In genomic region chr6:40285535-40285934, GRCh38 we compare ENCODE assay signal across 28 cellular contexts.
"Had no signal": no experiment of that assay in that cellular context is flagged by ENCODE, and none has a peak within 500 bp of the region (broad histone marks: within the 10 kb centered on the region; RNA-seq: fewer than 3 reads in every experiment).

No MANE protein-coding gene starts in this region.

- H3K36me3 ChIP-seq: brain microvascular endothelial cell, cardiac muscle cell, SJCRH30 had no signal

- H3K27me3 ChIP-seq: brain microvascular endothelial cell, SJCRH30 had no signal

- H3K27ac Mint-ChIP-seq: activated CD4-positive, alpha-beta memory T cell treated with anti-CD3 and anti-CD28 coated beads for 36 hours; activated naive CD4-positive, alpha-beta T cell treated with anti-CD3 and anti-CD28 coated beads for 36 hours; activated naive CD8-positive, alpha-beta T cell; activated naive CD8-positive, alpha-beta T cell treated with anti-CD3 and anti-CD28 coated beads, Interleukin-2, amount 50 U/mL, for 24 hours; activated T-helper 1 cell treated with anti-CD3 and anti-CD28 coated beads, Interleukin-12 subunit alpha, Interleukin-12 subunit beta, Interleukin-2, Interleukin-4 antibody, amounts not matched to agents 30 ng/mL and 10 ng/mL and 1 ng/mL, durations not matched to agents 14 hours and 24 hours and 36 hours had no signal

- H3K4me3 Mint-ChIP-seq: activated CD4-positive, alpha-beta memory T cell treated with anti-CD3 and anti-CD28 coated beads for 36 hours; activated naive CD4-positive, alpha-beta T cell treated with anti-CD3 and anti-CD28 coated beads for 36 hours; activated naive CD8-positive, alpha-beta T cell; activated naive CD8-positive, alpha-beta T cell treated with anti-CD3 and anti-CD28 coated beads, Interleukin-2, amount 50 U/mL, for 24 hours; activated T-cell treated with anti-CD3 and anti-CD28 coated beads, Interleukin-2, amount 50 U/mL, for 4 hours; activated T-helper 1 cell treated with anti-CD3 and anti-CD28 coated beads, Interleukin-12 subunit alpha, Interleukin-12 subunit beta, Interleukin-2, Interleukin-4 antibody, amounts not matched to agents 30 ng/mL and 10 ng/mL and 1 ng/mL, durations not matched to agents 14 hours and 24 hours and 36 hours; central memory CD8-positive, alpha-beta T cell had no signal

- H3K9me3 Mint-ChIP-seq: activated CD4-positive, alpha-beta memory T cell treated with anti-CD3 and anti-CD28 coated beads for 36 hours; activated naive CD4-positive, alpha-beta T cell treated with anti-CD3 and anti-CD28 coated beads for 36 hours; activated naive CD8-positive, alpha-beta T cell treated with anti-CD3 and anti-CD28 coated beads, Interleukin-2, amount 50 U/mL, for 24 hours; activated T-cell treated with anti-CD3 and anti-CD28 coated beads, Interleukin-2, amount 50 U/mL, for 4 hours; activated T-helper 1 cell treated with anti-CD3 and anti-CD28 coated beads, Interleukin-12 subunit alpha, Interleukin-12 subunit beta, Interleukin-2, Interleukin-4 antibody, amounts not matched to agents 30 ng/mL and 10 ng/mL and 1 ng/mL, durations not matched to agents 14 hours and 24 hours and 36 hours; central memory CD8-positive, alpha-beta T cell had no signal

- H3K36me3 Mint-ChIP-seq: activated CD4-positive, alpha-beta memory T cell treated with anti-CD3 and anti-CD28 coated beads for 36 hours; activated naive CD8-positive, alpha-beta T cell had no signal

- ATAC-seq: activated naive CD8-positive, alpha-beta T cell treated with anti-CD3 and anti-CD28 coated beads, Interleukin-2, amount 50 U/mL, for 24 hours; activated T-cell treated with anti-CD3 and anti-CD28 coated beads, Interleukin-2, amount 50 U/mL, for 4 hours; Panc1 had no signal

- H3K4me3 ChIP-seq: cardiac muscle cell, SJCRH30, SK-N-MC had no signal

- H3K9me3 ChIP-seq: SJCRH30 had no signal

- H3K27ac ChIP-seq: brain microvascular endothelial cell, cardiac muscle cell, KMS-11, SJCRH30, SK-N-MC had no signal

- DNase-seq: activated CD4-positive, alpha-beta memory T cell treated with anti-CD3 and anti-CD28 coated beads for 36 hours; activated CD4-positive, alpha-beta T cell treated with anti-CD3 and anti-CD28 coated beads for 4 hours; activated CD4-positive, alpha-beta T cell treated with anti-CD3 and anti-CD28 coated beads, Interleukin-2, amount 50 U/mL, for 1 hour; activated CD4-positive, CD25-positive, alpha-beta regulatory T cell treated with anti-CD3 and anti-CD28 coated beads, Interleukin-2, amount 50 U/mL, for 72 hours; activated CD8-positive, alpha-beta memory T cell treated with anti-CD3 and anti-CD28 coated beads, Interleukin-2, amount 50 U/mL, for 4 hours; activated gamma-delta T cell treated with Interleukin-2 at 50 U/mL for 16 hours; activated naive CD4-positive, alpha-beta T cell treated with anti-CD3 and anti-CD28 coated beads for 36 hours; activated naive CD8-positive, alpha-beta T cell treated with anti-CD3 and anti-CD28 coated beads, Interleukin-2, amount 50 U/mL, for 24 hours; activated T-cell treated with anti-CD3 and anti-CD28 coated beads for 4 hours; activated T-cell treated with anti-CD3 and anti-CD28 coated beads, Interleukin-2, amount 50 U/mL, for 4 hours; anterior cingulate cortex; brain microvascular endothelial cell; NCI-H1092 treated with DMSO at 0.1 percent for 48 hours; NCI-H146; NCI-H187; NCI-H2029 treated with DMSO at 0.1 percent for 48 hours; NCI-H2107; NCI-H2171; SHP77; SJCRH30 had no signal

- H3K4me1 Mint-ChIP-seq: activated naive CD8-positive, alpha-beta T cell treated with anti-CD3 and anti-CD28 coated beads, Interleukin-2, amount 50 U/mL, for 24 hours; central memory CD8-positive, alpha-beta T cell had no signal

- H3K4me1 ChIP-seq: SJCRH30 had no signal

- H3K9ac ChIP-seq: KMS-11 had no signal

- H3K4me2 ChIP-seq: KMS-11 had no signal

- FAIRE-seq: TTC549 had no signal
